In genomic region chr11:116432301-116432700, GRCh38 we compare ENCODE assay signal across 15 cellular contexts.
DNase-seq lines count a peak whose midpoint lies in the region; ATAC-seq and TF ChIP-seq lines count a peak whose summit lies in the region.
"Had no signal": no experiment of that assay in that cellular context is flagged by ENCODE, and none has a peak within 500 bp of the region (broad histone marks: within the 10 kb centered on the region; RNA-seq: fewer than 3 reads in every experiment).

No MANE protein-coding gene starts in this region.

- H3K9me3 ChIP-seq in psoas muscle = no peaks in the 10 kb centered on the region
- H3K9me3 ChIP-seq in MM.1S (replicated peaks; ENCODE audit: insufficient read depth, low read length) = no peaks in the 10 kb centered on the region
- H3K9me3 ChIP-seq: BLaER1 treated with 17β-estradiol and CSF1 and Interleukin-3, amounts not matched to agents 10 nM and 100 nM had no signal

- H3K27me3 ChIP-seq in psoas muscle (ENCODE audit: insufficient read depth in 3 of 3, low read length in 2 of 3) = peaks cover 0 to 5% (median 4%) of the 10 kb centered on the region in 3 donors
- no peaks in the 10 kb centered on the region for H3K27me3 ChIP-seq in MM.1S (replicated peaks; ENCODE audit: insufficient read depth, low read length)
- H3K27me3 ChIP-seq: BLaER1 treated with 17β-estradiol and CSF1 and Interleukin-3, amounts not matched to agents 10 nM and 100 nM had no signal

- no peaks in the 10 kb centered on the region for H3K4me1 Mint-ChIP-seq in stimulated activated effector memory CD8-positive, alpha-beta T cell treated with anti-CD3 and anti-CD28 coated beads, Interleukin-12 subunit alpha, Interleukin-12 subunit beta, amount 100 ng/mL, for 72 hours
- H3K4me1 Mint-ChIP-seq: B cell had no signal

- H3K4me2 ChIP-seq in MM.1S (ENCODE audit: low read depth, low read length) = no peak overlapping the region
- H3K4me2 ChIP-seq: BLaER1 treated with 17β-estradiol and CSF1 and Interleukin-3, amounts not matched to agents 10 nM and 100 nM had no signal

- TF ChIP-seq CTCF in psoas muscle (IDR thresholded peaks at IDR 0.05) = no peak
- TF ChIP-seq CTCF in MM.1S (IDR thresholded peaks at IDR 0.05; ENCODE audit: low read length) = no peak

- H3F3A ChIP-seq in MM.1S (ENCODE audit: insufficient read depth, low read length) = no peaks in the 10 kb centered on the region

- 75 to 81% (median 80%) methylated on average over 9 of the region's 9 CpGs for WGBS in psoas muscle, 3 donors

- H3K9me3 Mint-ChIP-seq in stimulated activated effector memory CD8-positive, alpha-beta T cell treated with anti-CD3 and anti-CD28 coated beads, Interleukin-12 subunit alpha, Interleukin-12 subunit beta, amount 100 ng/mL, for 72 hours = no peaks in the 10 kb centered on the region
- H3K9me3 Mint-ChIP-seq: CD8-positive, alpha-beta T cell; H9 had no signal

- H4K20me1 ChIP-seq in MM.1S (ENCODE audit: insufficient read depth, low read length) = no peaks in the 10 kb centered on the region
- H4K20me1 ChIP-seq: BLaER1 treated with 17β-estradiol and CSF1 and Interleukin-3, amounts not matched to agents 10 nM and 100 nM had no signal

- H3K4me1 ChIP-seq in psoas muscle (no peaks in the 10 kb centered on the region), MM.1S (ENCODE audit: low read length) (no peaks in the 10 kb centered on the region)
- H3K4me1 ChIP-seq: BLaER1 treated with 17β-estradiol and CSF1 and Interleukin-3, amounts not matched to agents 10 nM and 100 nM had no signal

- no peaks in the 10 kb centered on the region for H3K9me2 ChIP-seq in MM.1S (replicated peaks; ENCODE audit: insufficient read depth, low read length)

- H3K4me3 ChIP-seq in psoas muscle (no peak overlapping the region), MM.1S (ENCODE audit: low read length) (no peak overlapping the region)
- H3K4me3 ChIP-seq: BLaER1 treated with 17β-estradiol and CSF1 and Interleukin-3, amounts not matched to agents 10 nM and 100 nM had no signal

- no peaks in the 10 kb centered on the region for H3K79me2 ChIP-seq in MM.1S (ENCODE audit: low read length)

- ATAC-seq in psoas muscle = no peak
- ATAC-seq in stimulated activated effector memory CD8-positive, alpha-beta T cell treated with anti-CD3 and anti-CD28 coated beads, Interleukin-12 subunit alpha, Interleukin-12 subunit beta, amount 100 ng/mL, for 72 hours = no peak
- ATAC-seq: CD8-positive, alpha-beta T cell had no signal

- H3K27ac Mint-ChIP-seq in stimulated activated effector memory CD8-positive, alpha-beta T cell treated with anti-CD3 and anti-CD28 coated beads, Interleukin-12 subunit alpha, Interleukin-12 subunit beta, amount 100 ng/mL, for 72 hours = no peak overlapping the region
- H3K27ac Mint-ChIP-seq: B cell; CD8-positive, alpha-beta T cell had no signal

- H3K9ac ChIP-seq in MM.1S (ENCODE audit: low read length) = no peak overlapping the region
- H3K9ac ChIP-seq: BLaER1 treated with 17β-estradiol and CSF1 and Interleukin-3, amounts not matched to agents 10 nM and 100 nM had no signal

- intact Hi-C loops in posterior vena cava (cut with DNase I) = no loop called here
- intact Hi-C loops in psoas muscle (cut with DNase I) = no loop called here

- no peaks in the 10 kb centered on the region for H3K36me3 Mint-ChIP-seq in stimulated activated effector memory CD8-positive, alpha-beta T cell treated with anti-CD3 and anti-CD28 coated beads, Interleukin-12 subunit alpha, Interleukin-12 subunit beta, amount 100 ng/mL, for 72 hours
- H3K36me3 Mint-ChIP-seq: CD8-positive, alpha-beta T cell had no signal

- no peak overlapping the region for H3K27ac ChIP-seq in psoas muscle
- H3K27ac ChIP-seq in MM.1S (ENCODE audit: low read length) = no peak overlapping the region
- H3K27ac ChIP-seq: BLaER1 treated with 17β-estradiol and CSF1 and Interleukin-3, amounts not matched to agents 10 nM and 100 nM had no signal

- H3K36me3 ChIP-seq in psoas muscle (ENCODE audit: insufficient read depth in 1 of 2, low read depth in 1 of 2) (no peaks in the 10 kb centered on the region), MM.1S (replicated peaks; ENCODE audit: insufficient read depth, low read length) (no peaks in the 10 kb centered on the region)
- H3K36me3 ChIP-seq: BLaER1 treated with 17β-estradiol and CSF1 and Interleukin-3, amounts not matched to agents 10 nM and 100 nM had no signal

- no peak overlapping the region for H3K4me3 Mint-ChIP-seq in stimulated activated effector memory CD8-positive, alpha-beta T cell treated with anti-CD3 and anti-CD28 coated beads, Interleukin-12 subunit alpha, Interleukin-12 subunit beta, amount 100 ng/mL, for 72 hours
- H3K4me3 Mint-ChIP-seq: B cell; CD8-positive, alpha-beta T cell; H9 had no signal

- DNase-seq in DMS79 treated with DMSO at 0.1 percent for 48 hours (lab: John Stamatoyannopoulos, UW) (peak; percentile 25), NCI-H446 treated with DMSO at 0.1 percent for 48 hours (lab: John Stamatoyannopoulos, UW) (peak; percentile 92), cerebellar nuclear complex (lab: John Stamatoyannopoulos, UW) (peak; percentile 65 to 84), posterior vena cava (ENCODE audit: low spot score) (peak; percentile 41), psoas muscle (no peak), MM.1S (no peak)
- DNase-seq in stimulated activated effector memory CD8-positive, alpha-beta T cell treated with anti-CD3 and anti-CD28 coated beads, Interleukin-12 subunit alpha, Interleukin-12 subunit beta, amount 100 ng/mL, for 72 hours (ENCODE audit: low spot score in 2 of 2) = no peak
- DNase-seq: ACHN; Calu3; CD8-positive, alpha-beta T cell; GF-D8; H9; KG1 had no signal

- no peak overlapping the region for H2AFZ ChIP-seq in MM.1S (ENCODE audit: low read length)

Comparison
In these comparisons a context has a peak if more than half of its experiments do, and no peak if none do; other contexts are left out.
1. DNase-seq: peak in DMS79 treated with DMSO at 0.1 percent for 48 hours (single experiment), NCI-H446 treated with DMSO at 0.1 percent for 48 hours (single experiment), cerebellar nuclear complex (2 of 2) and posterior vena cava (single experiment); none in psoas muscle (0 of 2), stimulated activated effector memory CD8-positive, alpha-beta T cell treated with anti-CD3 and anti-CD28 coated beads, Interleukin-12 subunit alpha, Interleukin-12 subunit beta, amount 100 ng/mL, for 72 hours (0 of 2) and MM.1S (single experiment).